Comparison of ENCODE assay signal across 13 cellular contexts in genomic region chr9:79682076-79682736, GRCh38.
A peak's percentile ranks its signal among the peaks of the same experiment; 100 is the strongest.
DNase-seq lines count a peak whose midpoint lies in the region; ATAC-seq and TF ChIP-seq lines count a peak whose summit lies in the region.
"Had no signal": no experiment of that assay in that cellular context is flagged by ENCODE, and none has a peak within 500 bp of the region (broad histone marks: within the 10 kb centered on the region; RNA-seq: fewer than 3 reads in every experiment).

No MANE protein-coding gene starts in this region.

- no peak overlapping the region for H3K4me3 Mint-ChIP-seq in H9
- H3K4me3 Mint-ChIP-seq: activated naive CD4-positive, alpha-beta T cell treated with anti-CD3 and anti-CD28 coated beads, Interleukin-2, amount 10 ng/mL, durations not matched to agents 7 days and 5 days; CD14-positive monocyte had no signal

- no peak overlapping the region for H2BK12ac ChIP-seq in H9 (ENCODE audit: insufficient read length, low read depth, low read length)

- no peak overlapping the region for H2BK5ac ChIP-seq in H9 (ENCODE audit: insufficient read length, low read length)

- no peaks in the 10 kb centered on the region for H3K27me3 Mint-ChIP-seq in H9 (ENCODE audit: low read depth)
- H3K27me3 Mint-ChIP-seq: activated naive CD4-positive, alpha-beta T cell treated with anti-CD3 and anti-CD28 coated beads, Interleukin-2, amount 10 ng/mL, durations not matched to agents 7 days and 5 days had no signal

- ATAC-seq in foreskin keratinocyte (peak; percentile 62), HG03159 (IDR thresholded peaks at IDR 0.05; ENCODE audit: unreplicated experiment) (no peak), gastroesophageal sphincter (no peak)

- no peak overlapping the region for H2AK5ac ChIP-seq in H9 (ENCODE audit: insufficient read length, low read length)

- no peaks in the 10 kb centered on the region for H3K36me3 ChIP-seq in gastroesophageal sphincter
- H3K36me3 ChIP-seq: esophagus muscularis mucosa had no signal

- H3K4me1 ChIP-seq in H9 (ENCODE audit: insufficient read depth, low read length) (no peaks in the 10 kb centered on the region; the same call in 1 of the 2 replicates), foreskin keratinocyte (peaks cover 10% of the 10 kb centered on the region), gastroesophageal sphincter (peaks cover 0 to 37% (median 0%) of the 10 kb centered on the region in 3 donors)

- peak overlapping the region in 2 of 3 experiments; percentile 8 to 50; a peak in 3 of 7 replicates for H3K27ac Mint-ChIP-seq in H9
- H3K27ac Mint-ChIP-seq: activated naive CD4-positive, alpha-beta T cell treated with anti-CD3 and anti-CD28 coated beads, Interleukin-2, amount 10 ng/mL, durations not matched to agents 7 days and 5 days had no signal

- no peak overlapping the region for H3K9ac ChIP-seq in H9 (ENCODE audit: extremely low read depth, insufficient read length, low read length)

- TF ChIP-seq POLR2A in gastroesophageal sphincter (IDR thresholded peaks at IDR 0.05) = no peak

- no peaks in the 10 kb centered on the region for H3K23me2 ChIP-seq in H9 (ENCODE audit: insufficient read length, low read depth, low read length, poor library complexity, severe bottlenecking)

- TF ChIP-seq CTCF in H9 (conservative IDR thresholded peaks at IDR 0.05) (no peak), foreskin keratinocyte (conservative IDR thresholded peaks at IDR 0.05) (no peak), gastroesophageal sphincter (IDR thresholded peaks at IDR 0.05) (no peak)

- no peak overlapping the region for H3K56ac ChIP-seq in H9 (ENCODE audit: insufficient read length, low read depth, low read length)

- no peak overlapping the region for H3K4me3 ChIP-seq in gastroesophageal sphincter
- H3K4me3 ChIP-seq: esophagus muscularis mucosa, SK-N-MC had no signal

- no peak overlapping the region for H2AFZ ChIP-seq in H9 (ENCODE audit: low read length)

- H3K79me1 ChIP-seq in H9 (ENCODE audit: insufficient read depth, low read depth, low read length, poor library complexity, severe bottlenecking) = no peaks in the 10 kb centered on the region

- H2BK15ac ChIP-seq in H9 (ENCODE audit: low read depth, low read length) = no peak overlapping the region

- H4K8ac ChIP-seq in H9 (replicated peaks; ENCODE audit: insufficient read length, low read depth, low read length) = no peak overlapping the region

- H2BK20ac ChIP-seq in H9 (ENCODE audit: low read depth, low read length, poor library complexity, severe bottlenecking) = no peak overlapping the region

- DNase-seq in H9 = no peak
- DNase-seq in RPMI7951 (ENCODE audit: low read depth) = peak; percentile 22
- no peak for DNase-seq in foreskin keratinocyte
- DNase-seq in renal cortical epithelial cell (ENCODE audit: low read depth) = peak; percentile 38
- no peak for DNase-seq in HPDE6-E6E7 (ENCODE audit: extremely low spot score)
- no peak for DNase-seq in SHP77 (lab: John Stamatoyannopoulos, UW)
- DNase-seq: activated naive CD4-positive, alpha-beta T cell treated with anti-CD3 and anti-CD28 coated beads, Interleukin-2, amount 10 ng/mL, durations not matched to agents 7 days and 5 days; GF-D8 had no signal

- no peak overlapping the region for H3K4me2 ChIP-seq in H9 (ENCODE audit: insufficient read depth, insufficient read length, low read length)

- H3K23ac ChIP-seq in H9 (ENCODE audit: insufficient read length, low read depth, low read length) = no peak overlapping the region

- no peak overlapping the region for H4K91ac ChIP-seq in H9 (ENCODE audit: insufficient read length, low read depth, low read length)

- H3K4me1 Mint-ChIP-seq in H9 = peaks cover 10 to 15% of the 10 kb centered on the region in 2 experiments

- H3K14ac ChIP-seq in H9 (ENCODE audit: insufficient read depth, low read length) = no peak overlapping the region

- H3K9me3 ChIP-seq in H9 (ENCODE audit: control insufficient read depth, low read depth, low read length) (no peaks in the 10 kb centered on the region), gastroesophageal sphincter (no peaks in the 10 kb centered on the region)
- H3K9me3 ChIP-seq: esophagus muscularis mucosa had no signal

- H3K18ac ChIP-seq in H9 (ENCODE audit: insufficient read length, low read depth, low read length) = no peak overlapping the region

- no peaks in the 10 kb centered on the region for H3K79me2 ChIP-seq in H9 (ENCODE audit: insufficient read depth, low read length)

- H3K9me3 Mint-ChIP-seq in H9 = peaks cover 3 to 4% of the 10 kb centered on the region in 2 experiments; a peak in 2 of 5 replicates

- H3T11ph ChIP-seq in H9 (ENCODE audit: low read length) = no peak overlapping the region

- TF ChIP-seq EP300 in gastroesophageal sphincter (IDR thresholded peaks at IDR 0.05) = no peak

- H3K27me3 ChIP-seq in H9 (ENCODE audit: insufficient read depth, low read length) (no peaks in the 10 kb centered on the region), foreskin keratinocyte (no peaks in the 10 kb centered on the region), gastroesophageal sphincter (no peaks in the 10 kb centered on the region)
- H3K27me3 ChIP-seq: esophagus muscularis mucosa had no signal

- no CpG with 5 or more reads among the region's 4 CpGs for WGBS in H9 (ENCODE audit: extremely low coverage, insufficient read length, low lambda C conversion rate)
- WGBS in gastroesophageal sphincter (ENCODE audit: low coverage in 1 of 2), 2 donors = 35 to 42% methylated on average over 2 to 4 of the region's 4 CpGs

- peaks cover 4 to 16% (median 12%) of the 10 kb centered on the region in 3 experiments; a peak in 5 of 7 replicates for H3K36me3 Mint-ChIP-seq in H9 (ENCODE audit: insufficient read depth in 1 of 3, low read depth in 3 of 3)

- H3K27ac ChIP-seq in H9 (ENCODE audit: insufficient read length, low read depth, low read length) = no peak overlapping the region
- H3K27ac ChIP-seq in foreskin keratinocyte = no peak overlapping the region
- H3K27ac ChIP-seq in gastroesophageal sphincter = no peak overlapping the region
- H3K27ac ChIP-seq: esophagus muscularis mucosa, SK-N-MC had no signal

- no peaks in the 10 kb centered on the region for H4K20me1 ChIP-seq in H9 (ENCODE audit: control insufficient read depth, insufficient read depth, insufficient read length)

- no peak overlapping the region for H4K5ac ChIP-seq in H9 (ENCODE audit: insufficient read length, low read depth, low read length)

- H2BK120ac ChIP-seq in H9 (ENCODE audit: low read depth, low read length, poor library complexity, severe bottlenecking) = no peak overlapping the region

- H3K4ac ChIP-seq in H9 (ENCODE audit: low read depth, low read length) = no peak overlapping the region

Comparison
In these comparisons a context has a peak if more than half of its experiments do, and no peak if none do; other contexts are left out.
1. DNase-seq: peak in RPMI7951 (single experiment) and renal cortical epithelial cell (single experiment); none in H9 (single experiment), foreskin keratinocyte (0 of 2), HPDE6-E6E7 (single experiment) and SHP77 (0 of 2).